ENCODE assay signal across 18 cellular contexts in the genomic region with DNA sequence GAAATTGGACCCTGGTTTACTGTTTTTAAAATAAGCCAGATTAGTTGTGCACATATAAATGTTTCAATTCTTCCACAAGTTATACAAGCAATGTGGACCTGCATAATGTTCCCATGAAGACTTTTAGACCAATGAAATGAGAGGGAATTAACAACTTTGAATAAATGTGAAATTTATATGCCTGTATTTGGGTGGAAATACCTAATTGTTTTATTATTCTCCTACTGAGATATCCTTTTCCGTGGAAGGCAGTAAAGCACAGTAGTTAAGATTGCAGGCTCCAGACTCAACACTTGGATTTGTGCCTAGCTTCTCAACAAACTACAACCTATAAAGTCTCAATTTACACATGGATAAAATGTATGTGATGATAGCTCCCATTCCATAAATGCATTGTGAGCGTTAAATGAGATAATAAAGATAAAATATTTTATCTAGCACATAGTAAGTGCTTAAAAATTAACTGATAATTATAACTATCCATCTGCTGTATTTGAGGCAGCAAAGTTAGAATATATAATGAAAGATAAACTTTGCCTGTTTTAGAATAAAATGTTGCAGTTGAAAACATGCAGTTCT.
DNase-seq lines count a peak whose midpoint lies in the region; ATAC-seq and TF ChIP-seq lines count a peak whose summit lies in the region.
"Had no signal": no experiment of that assay in that cellular context is flagged by ENCODE, and none has a peak within 500 bp of the region (broad histone marks: within the 10 kb centered on the region; RNA-seq: fewer than 3 reads in every experiment).

No MANE protein-coding gene starts in this region.

- intact Hi-C loops in A673 (cut with micrococcal nuclease; ENCODE audit: unreplicated experiment) (loop anchor here (10.0 kb wide), 1 partner anchor 513 kb away; no protein-coding TSS in a partner anchor), lower lobe of right lung (cut with DNase I) (no loop called here)

- POLR2A ChIA-PET in A673 (lab: Charles Lee; ENCODE audit: low non-redundant PET): no interaction called here
- POLR2A ChIA-PET in HEK293 (lab: Yijun Ruan, JAX): no interaction called here

- no peaks in the 10 kb centered on the region for H3K9me3 ChIP-seq in A673 (ENCODE audit: low read depth, low read length, poor library complexity, severe bottlenecking)
- no peaks in the 10 kb centered on the region for H3K9me3 ChIP-seq in HEK293 (ENCODE audit: control insufficient read depth, insufficient read depth, low read depth, low read length)
- no peaks in the 10 kb centered on the region for H3K9me3 ChIP-seq in SK-N-MC (ENCODE audit: low read depth, low read length)
- H3K9me3 ChIP-seq in lower lobe of right lung: no peaks in the 10 kb centered on the region
- H3K9me3 ChIP-seq: A549 had no signal

- CTCF ChIA-PET in A673 (lab: Charles Lee) (no interaction called here), HEK293 (lab: Yijun Ruan, JAX) (interaction anchor here (0.6 kb wide), 1 partner anchor 9 kb away, joined by 3 read pairs; no protein-coding TSS in a partner anchor)

- no peak overlapping the region for H3K9ac ChIP-seq in SK-N-MC (ENCODE audit: insufficient read length)

- H3K4me3 ChIP-seq in A673 (ENCODE audit: low read depth, low read length, poor library complexity, severe bottlenecking) (no peak overlapping the region), HEK293 (ENCODE audit: low read depth, low read length) (no peak overlapping the region), SK-N-MC (no peak overlapping the region), lower lobe of right lung (no peak overlapping the region)
- H3K4me3 ChIP-seq: A549, GM12878, GM23338 had no signal

- H3K27me3 ChIP-seq in A673 (replicated peaks; ENCODE audit: insufficient read depth, low read depth, low read length, poor library complexity) (no peaks in the 10 kb centered on the region), lower lobe of right lung (ENCODE audit: low read depth) (no peaks in the 10 kb centered on the region)

- no TSS peak for BruUV-seq in A673 (replicated peaks; lab: Mats Ljungman, UMichigan)

- H3K4me1 ChIP-seq in A673 (ENCODE audit: insufficient read depth, low read length, poor library complexity, severe bottlenecking): no peaks in the 10 kb centered on the region
- H3K4me1 ChIP-seq in HEK293 (ENCODE audit: control insufficient read depth, insufficient read depth, low read length): no peaks in the 10 kb centered on the region
- H3K4me1 ChIP-seq in lower lobe of right lung: no peaks in the 10 kb centered on the region
- H3K4me1 ChIP-seq: A549 had no signal

- ATAC-seq in lower lobe of right lung: no peak
- ATAC-seq: A549, GM12878, GM23338, HCT116 had no signal

- no peak for TF ChIP-seq CTCF in A673 (conservative IDR thresholded peaks at IDR 0.05; ENCODE audit: low read depth, low read length)
- no peak for TF ChIP-seq CTCF in HEK293 (tag by site-specific recombination; IDR thresholded peaks at IDR 0.05)
- no peak for TF ChIP-seq CTCF in lower lobe of right lung (IDR thresholded peaks at IDR 0.05)

- H3K36me3 ChIP-seq in A673 (ENCODE audit: insufficient read depth, low read length, poor library complexity, severe bottlenecking) (no peaks in the 10 kb centered on the region), HEK293 (ENCODE audit: control insufficient read depth in 2 of 2, insufficient read depth in 1 of 2, low read length in 2 of 2) (no peaks in the 10 kb centered on the region), SK-N-MC (ENCODE audit: insufficient read depth, low read length) (no peaks in the 10 kb centered on the region), lower lobe of right lung (no peaks in the 10 kb centered on the region)

- no peak overlapping the region for H3K27ac ChIP-seq in A673 (ENCODE audit: low read depth, low read length, poor library complexity, severe bottlenecking)
- H3K27ac ChIP-seq in HEK293 (ENCODE audit: extremely low read depth, low read depth, low read length): no peak overlapping the region
- H3K27ac ChIP-seq in SK-N-MC: peak overlapping the region; percentile 11; the same call in 1 of the 2 replicates
- H3K27ac ChIP-seq in lower lobe of right lung: no peak overlapping the region

- DNase-seq in A673 (ENCODE audit: low spot score) (peak; percentile 9), SK-N-MC (ENCODE audit: low read depth, low spot score) (no peak), germinal center (ENCODE audit: low spot score) (no peak), lower lobe of right lung (no peak), DMS153 treated with DMSO at 0.1 percent for 48 hours (lab: John Stamatoyannopoulos, UW; ENCODE audit: unreplicated experiment) (no peak)
- DNase-seq: 8988T; C1 segment of cervical spinal cord; Calu3; CD4-positive, alpha-beta memory T cell; COR-L47; EL; GDM1; H9 had no signal

TF ChIP-seq in HEK293, 187 proteins besides CTCF, POLR2A, EP300 and RAD21 (continues in another document):
- TF ChIP-seq, protein P1, sequence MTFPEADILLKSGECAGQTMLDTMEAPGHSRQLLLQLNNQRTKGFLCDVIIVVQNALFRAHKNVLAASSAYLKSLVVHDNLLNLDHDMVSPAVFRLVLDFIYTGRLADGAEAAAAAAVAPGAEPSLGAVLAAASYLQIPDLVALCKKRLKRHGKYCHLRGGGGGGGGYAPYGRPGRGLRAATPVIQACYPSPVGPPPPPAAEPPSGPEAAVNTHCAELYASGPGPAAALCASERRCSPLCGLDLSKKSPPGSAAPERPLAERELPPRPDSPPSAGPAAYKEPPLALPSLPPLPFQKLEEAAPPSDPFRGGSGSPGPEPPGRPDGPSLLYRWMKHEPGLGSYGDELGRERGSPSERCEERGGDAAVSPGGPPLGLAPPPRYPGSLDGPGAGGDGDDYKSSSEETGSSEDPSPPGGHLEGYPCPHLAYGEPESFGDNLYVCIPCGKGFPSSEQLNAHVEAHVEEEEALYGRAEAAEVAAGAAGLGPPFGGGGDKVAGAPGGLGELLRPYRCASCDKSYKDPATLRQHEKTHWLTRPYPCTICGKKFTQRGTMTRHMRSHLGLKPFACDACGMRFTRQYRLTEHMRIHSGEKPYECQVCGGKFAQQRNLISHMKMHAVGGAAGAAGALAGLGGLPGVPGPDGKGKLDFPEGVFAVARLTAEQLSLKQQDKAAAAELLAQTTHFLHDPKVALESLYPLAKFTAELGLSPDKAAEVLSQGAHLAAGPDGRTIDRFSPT (tag by site-specific recombination; IDR thresholded peaks at IDR 0.05): peak; percentile 20; the same call in 1 of the 2 replicates
- TF ChIP-seq MZF1 (tag by site-specific recombination; IDR thresholded peaks at IDR 0.05; ENCODE audit: borderline replicate concordance): no peak
- no peak for TF ChIP-seq ZFP37 (tag by site-specific recombination; IDR thresholded peaks at IDR 0.05)
- TF ChIP-seq ZNF37A (tag by site-specific recombination; IDR thresholded peaks at IDR 0.05): no peak
- no peak for TF ChIP-seq YY2 (tag by site-specific recombination; IDR thresholded peaks at IDR 0.05)
- TF ChIP-seq GLIS2 (tag by site-specific recombination; IDR thresholded peaks at IDR 0.05): no peak
- no peak for TF ChIP-seq ZBTB48 (tag by site-specific recombination; IDR thresholded peaks at IDR 0.05)
- TF ChIP-seq ZNF366 (tag by site-specific recombination; conservative IDR thresholded peaks at IDR 0.05): no peak
- no peak for TF ChIP-seq ZNF132 (tag by site-specific recombination; IDR thresholded peaks at IDR 0.05; ENCODE audit: borderline replicate concordance)
- no peak for TF ChIP-seq HOXC10 (CRISPR knock-in tag; IDR thresholded peaks at IDR 0.05)
- no peak for TF ChIP-seq ZNF133 (tag by site-specific recombination; IDR thresholded peaks at IDR 0.05)
- no peak for TF ChIP-seq ZNF48 (tag by site-specific recombination; IDR thresholded peaks at IDR 0.05)
- TF ChIP-seq, protein P2, sequence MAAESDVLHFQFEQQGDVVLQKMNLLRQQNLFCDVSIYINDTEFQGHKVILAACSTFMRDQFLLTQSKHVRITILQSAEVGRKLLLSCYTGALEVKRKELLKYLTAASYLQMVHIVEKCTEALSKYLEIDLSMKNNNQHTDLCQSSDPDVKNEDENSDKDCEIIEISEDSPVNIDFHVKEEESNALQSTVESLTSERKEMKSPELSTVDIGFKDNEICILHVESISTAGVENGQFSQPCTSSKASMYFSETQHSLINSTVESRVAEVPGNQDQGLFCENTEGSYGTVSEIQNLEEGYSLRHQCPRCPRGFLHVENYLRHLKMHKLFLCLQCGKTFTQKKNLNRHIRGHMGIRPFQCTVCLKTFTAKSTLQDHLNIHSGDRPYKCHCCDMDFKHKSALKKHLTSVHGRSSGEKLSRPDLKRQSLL (tag by site-specific recombination; IDR thresholded peaks at IDR 0.05): no peak
- TF ChIP-seq ZNF600 (tag by site-specific recombination; IDR thresholded peaks at IDR 0.05): no peak
- TF ChIP-seq ZNF843 (tag by site-specific recombination; IDR thresholded peaks at IDR 0.05): peak; percentile 34; the same call in 1 of the 2 replicates
- TF ChIP-seq, protein P3, sequence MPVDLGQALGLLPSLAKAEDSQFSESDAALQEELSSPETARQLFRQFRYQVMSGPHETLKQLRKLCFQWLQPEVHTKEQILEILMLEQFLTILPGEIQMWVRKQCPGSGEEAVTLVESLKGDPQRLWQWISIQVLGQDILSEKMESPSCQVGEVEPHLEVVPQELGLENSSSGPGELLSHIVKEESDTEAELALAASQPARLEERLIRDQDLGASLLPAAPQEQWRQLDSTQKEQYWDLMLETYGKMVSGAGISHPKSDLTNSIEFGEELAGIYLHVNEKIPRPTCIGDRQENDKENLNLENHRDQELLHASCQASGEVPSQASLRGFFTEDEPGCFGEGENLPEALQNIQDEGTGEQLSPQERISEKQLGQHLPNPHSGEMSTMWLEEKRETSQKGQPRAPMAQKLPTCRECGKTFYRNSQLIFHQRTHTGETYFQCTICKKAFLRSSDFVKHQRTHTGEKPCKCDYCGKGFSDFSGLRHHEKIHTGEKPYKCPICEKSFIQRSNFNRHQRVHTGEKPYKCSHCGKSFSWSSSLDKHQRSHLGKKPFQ (tag by site-specific recombination; IDR thresholded peaks at IDR 0.05): no peak
- no peak for TF ChIP-seq GLI2 (tag by site-specific recombination; IDR thresholded peaks at IDR 0.05; ENCODE audit: borderline replicate concordance, low read depth)
- TF ChIP-seq IKZF3 (tag by site-specific recombination; IDR thresholded peaks at IDR 0.05): peak; percentile 71; the same call in 1 of the 2 replicates
- no peak for TF ChIP-seq ZNF292 (tag by site-specific recombination; IDR thresholded peaks at IDR 0.05; ENCODE audit: borderline replicate concordance, low read depth)
- TF ChIP-seq OSR2 (tag by site-specific recombination; IDR thresholded peaks at IDR 0.05): peak; percentile 42; the same call in 1 of the 2 replicates
- TF ChIP-seq ZNF76 (tag by site-specific recombination; IDR thresholded peaks at IDR 0.05; ENCODE audit: borderline replicate concordance, low read depth): no peak
- no peak for TF ChIP-seq WT1 (tag by site-specific recombination; IDR thresholded peaks at IDR 0.05)
- TF ChIP-seq TCF7L2 (IDR thresholded peaks at IDR 0.05; ENCODE audit: borderline replicate concordance, low read depth, low read length): 0 out of 2 replicates have a peak, but pooled peaks have one; percentile 12
- no peak for TF ChIP-seq ZNF174 (tag by site-specific recombination; IDR thresholded peaks at IDR 0.05)
